In the genomic region with DNA sequence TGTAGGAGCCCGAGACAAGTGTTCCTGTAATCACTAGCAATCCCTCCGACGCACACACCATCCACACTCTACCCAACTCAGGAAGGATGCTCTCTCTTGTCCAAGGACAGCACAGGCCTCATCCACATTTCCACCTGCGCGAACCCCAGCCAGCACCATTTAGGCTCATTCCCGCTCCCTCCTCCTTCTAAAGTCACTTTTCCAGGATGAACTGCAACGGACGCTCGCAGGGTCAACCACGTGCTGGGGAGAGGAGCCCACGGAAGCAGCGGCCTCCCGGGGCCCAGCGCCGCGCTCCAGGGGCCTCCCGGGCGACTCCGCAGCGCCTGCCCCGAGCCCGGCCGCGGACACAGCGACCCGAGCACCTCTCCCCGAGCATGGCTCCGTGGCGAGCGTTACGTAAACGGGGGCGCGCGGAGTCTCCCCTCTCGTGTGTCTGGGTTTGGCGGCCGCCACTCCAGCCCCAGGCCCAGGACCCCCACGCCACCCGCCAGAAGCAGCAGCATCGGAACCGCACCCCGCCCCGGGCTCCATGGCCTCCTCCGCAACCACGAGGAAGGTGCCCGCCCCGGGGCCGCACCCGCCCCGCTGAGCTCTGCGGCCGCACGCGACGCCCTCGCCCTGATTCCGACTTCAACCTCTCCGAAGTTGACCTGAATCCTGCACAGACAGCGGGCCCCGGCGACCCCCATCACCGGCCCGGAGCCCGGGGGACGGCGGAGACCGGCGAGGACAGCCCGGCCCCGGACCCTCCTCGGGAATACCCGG, we compare ENCODE assay signal across 8 cellular contexts. TPM values are rescaled to one million over a fixed set of nuclear protein-coding genes. Genes with fewer than 3 reads are reported as not detected.
DNase-seq lines count a peak whose midpoint lies in the region; ATAC-seq and TF ChIP-seq lines count a peak whose summit lies in the region.

No MANE protein-coding gene starts in this region.

- H3K27me3 Mint-ChIP-seq in activated naive CD8-positive, alpha-beta T cell treated with anti-CD3 and anti-CD28 coated beads, Interleukin-2, amount 10 ng/mL, durations not matched to agents 7 days and 5 days: no peaks in the 10 kb centered on the region

- H3K4me3 Mint-ChIP-seq in activated naive CD8-positive, alpha-beta T cell treated with anti-CD3 and anti-CD28 coated beads, Interleukin-2, amount 10 ng/mL, durations not matched to agents 7 days and 5 days: peak overlapping the region; percentile 92

- 0% methylated on average over 36 to 73 of the region's 73 CpGs for WGBS in heart left ventricle, 4 donors

- H3K27me3 ChIP-seq in RWPE2 (ENCODE audit: insufficient read depth, poor library complexity, severe bottlenecking) (no peaks in the 10 kb centered on the region), heart left ventricle (no peaks in the 10 kb centered on the region)

- H3K4me1 ChIP-seq in RWPE2 (ENCODE audit: insufficient read depth, poor library complexity, severe bottlenecking) (peaks cover 4% of the 10 kb centered on the region), heart left ventricle (peaks cover 0 to 30% (median 19%) of the 10 kb centered on the region in 12 donors)

- peaks cover 36% of the 10 kb centered on the region for H3K36me3 ChIP-seq in RWPE2 (ENCODE audit: low read depth)
- peaks cover 5 to 35% (median 31%) of the 10 kb centered on the region in 9 donors for H3K36me3 ChIP-seq in heart left ventricle

- DNase-seq in RWPE2 (ENCODE audit: low spot score) (no peak), heart left ventricle (peak; percentile 42 to 73 (median 51)), retina (peak; percentile 80), NCI-H1436 treated with DMSO at 0.1 percent for 48 hours (lab: John Stamatoyannopoulos, UW) (no peak)
- peak; percentile 71 for DNase-seq in activated naive CD8-positive, alpha-beta T cell treated with anti-CD3 and anti-CD28 coated beads, Interleukin-2, amount 10 ng/mL, durations not matched to agents 7 days and 5 days

- peak overlapping the region; percentile 94 for H3K27ac Mint-ChIP-seq in activated naive CD8-positive, alpha-beta T cell treated with anti-CD3 and anti-CD28 coated beads, Interleukin-2, amount 10 ng/mL, durations not matched to agents 7 days and 5 days

- TF ChIP-seq POLR2A in heart left ventricle (IDR thresholded peaks at IDR 0.05): no peak

- H3K4me3 ChIP-seq in RWPE2 (ENCODE audit: severe bottlenecking) (peak overlapping the region; percentile 68), heart left ventricle (peak overlapping the region; percentile 71 to 99 (median 90))

- ATAC-seq in GM18861 (IDR thresholded peaks at IDR 0.05; ENCODE audit: unreplicated experiment): peak; percentile 9
- peak; percentile 4 for ATAC-seq in HG03108 (IDR thresholded peaks at IDR 0.05; ENCODE audit: unreplicated experiment)
- ATAC-seq in RWPE2 (ENCODE audit: low read depth): peak; percentile 24
- ATAC-seq in activated naive CD8-positive, alpha-beta T cell treated with anti-CD3 and anti-CD28 coated beads, Interleukin-2, amount 10 ng/mL, durations not matched to agents 7 days and 5 days (ENCODE audit: low read depth): peak; percentile 11
- ATAC-seq in heart left ventricle: peak in 2 of 4 donors; percentile 25 to 32

- H3K27ac ChIP-seq in 22Rv1 (peak overlapping the region; percentile 84), RWPE2 (ENCODE audit: poor library complexity, severe bottlenecking) (peak overlapping the region; percentile 75), heart left ventricle (peak overlapping the region; percentile 92 to 100 (median 98))

- H3K9me3 ChIP-seq in RWPE2 (ENCODE audit: severe bottlenecking): no peaks in the 10 kb centered on the region
- no peaks in the 10 kb centered on the region for H3K9me3 ChIP-seq in heart left ventricle

- TF ChIP-seq CTCF in 22Rv1 (IDR thresholded peaks at IDR 0.05): no peak
- no peak for TF ChIP-seq CTCF in RWPE2 (IDR thresholded peaks at IDR 0.05; ENCODE audit: poor library complexity, severe bottlenecking)
- no peak for TF ChIP-seq CTCF in heart left ventricle (IDR thresholded peaks at IDR 0.05)

- POLR2A ChIA-PET in activated naive CD8-positive, alpha-beta T cell treated with anti-CD3 and anti-CD28 coated beads, Interleukin-2, amount 10 ng/mL, durations not matched to agents 7 days and 5 days (lab: Charles Lee): interaction anchor here (0.5 to 2.1 kb wide), 4 partner anchors 9 to 74 kb away, joined by 3 to 16 read pairs (median 4); no protein-coding TSS in a partner anchor

- peaks cover 38% of the 10 kb centered on the region for H3K4me1 Mint-ChIP-seq in activated naive CD8-positive, alpha-beta T cell treated with anti-CD3 and anti-CD28 coated beads, Interleukin-2, amount 10 ng/mL, durations not matched to agents 7 days and 5 days

- H3K36me3 Mint-ChIP-seq in activated naive CD8-positive, alpha-beta T cell treated with anti-CD3 and anti-CD28 coated beads, Interleukin-2, amount 10 ng/mL, durations not matched to agents 7 days and 5 days: peaks cover 11% of the 10 kb centered on the region

- no peaks in the 10 kb centered on the region for H3K9me3 Mint-ChIP-seq in activated naive CD8-positive, alpha-beta T cell treated with anti-CD3 and anti-CD28 coated beads, Interleukin-2, amount 10 ng/mL, durations not matched to agents 7 days and 5 days

- intact Hi-C loops in heart left ventricle (cut with DNase I): loop anchor here in 1 of 10 donors (2.0 kb wide), 1 partner anchor 43 kb away; no protein-coding TSS in a partner anchor

RNA-seq across cellular contexts. Expression of a gene that starts 0.7 kb away (rescaled TPM):
- 10 to 100 TPM; 87.8 to 94.3 TPM for total RNA-seq in activated naive CD8-positive, alpha-beta T cell treated with anti-CD3 and anti-CD28 coated beads, Interleukin-2, amount 10 ng/mL, durations not matched to agents 7 days and 5 days
- 10 to 100 TPM; 14.0 to 40.9 (median 21.0) TPM for total RNA-seq in heart left ventricle
- 10 to 100 TPM; 11.7 to 18.3 TPM for polyA plus RNA-seq in heart left ventricle

RNA-seq across cellular contexts. Expression of a gene that starts 57.9 kb away (rescaled TPM):
- 100 to 1,000 TPM; 180 to 200 TPM for total RNA-seq in activated naive CD8-positive, alpha-beta T cell treated with anti-CD3 and anti-CD28 coated beads, Interleukin-2, amount 10 ng/mL, durations not matched to agents 7 days and 5 days
- total RNA-seq in heart left ventricle: 10 to 100 TPM; 27.2 to 59.1 (median 31.2) TPM
- 10 to 100 TPM; 20.0 to 28.1 TPM for polyA plus RNA-seq in heart left ventricle

Comparison
In these comparisons a context has a peak if more than half of its experiments do, and no peak if none do; other contexts are left out.
1. DNase-seq: peak in activated naive CD8-positive, alpha-beta T cell treated with anti-CD3 and anti-CD28 coated beads, Interleukin-2, amount 10 ng/mL, durations not matched to agents 7 days and 5 days (single experiment), heart left ventricle (5 of 5) and retina (single experiment); none in RWPE2 (single experiment) and NCI-H1436 treated with DMSO at 0.1 percent for 48 hours (single experiment).
2. Peak in every context shown above with its lines, with median percentiles within 50 percentile points of each other: H3K27ac ChIP-seq.